In genomic region chr1:21667348-21668231, GRCh38 we compare ENCODE assay signal across 18 cellular contexts. TPM values are rescaled to one million over a fixed set of nuclear protein-coding genes. Genes with fewer than 3 reads are reported as not detected.
A peak's percentile ranks its signal among the peaks of the same experiment; 100 is the strongest.
DNase-seq lines count a peak whose midpoint lies in the region; ATAC-seq lines count a peak whose summit lies in the region.
"Had no signal": no experiment of that assay in that cellular context is flagged by ENCODE, and none has a peak within 500 bp of the region (broad histone marks: within the 10 kb centered on the region; RNA-seq: fewer than 3 reads in every experiment).

No MANE protein-coding gene starts in this region.

- no peaks in the 10 kb centered on the region for H3K36me3 Mint-ChIP-seq in activated CD4-positive, alpha-beta memory T cell treated with anti-CD3 and anti-CD28 coated beads for 36 hours
- H3K36me3 Mint-ChIP-seq in activated CD4-positive, alpha-beta memory T cell treated with anti-CD3 and anti-CD28 coated beads, Interleukin-2, amount 10 ng/mL, durations not matched to agents 7 days and 5 days (ENCODE audit: low read depth): no peaks in the 10 kb centered on the region
- H3K36me3 Mint-ChIP-seq: CD4-positive, CD25-positive, alpha-beta regulatory T cell; naive B cell had no signal

- CTCF ChIA-PET in activated CD4-positive, alpha-beta memory T cell treated with anti-CD3 and anti-CD28 coated beads for 36 hours (lab: Charles Lee): no interaction called here
- CTCF ChIA-PET in activated CD4-positive, alpha-beta memory T cell treated with anti-CD3 and anti-CD28 coated beads, Interleukin-2, amount 10 ng/mL, durations not matched to agents 7 days and 5 days (lab: Charles Lee): no interaction called here

- intact Hi-C loops in activated CD4-positive, alpha-beta memory T cell treated with anti-CD3 and anti-CD28 coated beads for 36 hours (cut with micrococcal nuclease): no loop called here
- intact Hi-C loops in posterior vena cava (cut with DNase I): loop anchor here in 1 of 2 donors (10.0 kb wide), 1 partner anchor 163 kb away; the partner anchor contains the start of gene ALPL

- H3K4me3 Mint-ChIP-seq in activated CD4-positive, alpha-beta memory T cell treated with anti-CD3 and anti-CD28 coated beads for 36 hours: no peak overlapping the region
- H3K4me3 Mint-ChIP-seq in activated CD4-positive, alpha-beta memory T cell treated with anti-CD3 and anti-CD28 coated beads, Interleukin-2, amount 10 ng/mL, durations not matched to agents 7 days and 5 days: no peak overlapping the region
- H3K4me3 Mint-ChIP-seq: activated CD8-positive, alpha-beta T cell treated with anti-CD3 and anti-CD28 coated beads for 36 hours had no signal

- DNase-seq in activated CD4-positive, alpha-beta memory T cell treated with anti-CD3 and anti-CD28 coated beads for 36 hours: peak; percentile 4
- DNase-seq in activated CD4-positive, alpha-beta memory T cell treated with anti-CD3 and anti-CD28 coated beads, Interleukin-2, amount 10 ng/mL, durations not matched to agents 7 days and 5 days: no peak
- peak; percentile 68 for DNase-seq in posterior vena cava (ENCODE audit: low spot score)
- DNase-seq in NCI-H510A (lab: John Stamatoyannopoulos, UW): no peak
- DNase-seq: activated CD8-positive, alpha-beta T cell treated with anti-CD3 and anti-CD28 coated beads for 36 hours; CD4-positive, CD25-positive, alpha-beta regulatory T cell; DND-41; naive B cell; NCI-H2227 treated with DMSO at 0.1 percent for 48 hours had no signal

- H3K36me3 ChIP-seq in KOPT-K1 (ENCODE audit: insufficient read depth, low read length): no peaks in the 10 kb centered on the region
- H3K36me3 ChIP-seq in endocrine pancreas (ENCODE audit: control insufficient read depth, insufficient read depth, low read length): no peaks in the 10 kb centered on the region
- H3K36me3 ChIP-seq: ascending aorta, stomach had no signal

- H3K9me3 ChIP-seq in KOPT-K1 (ENCODE audit: insufficient read depth, low read length, poor library complexity, severe bottlenecking) (no peaks in the 10 kb centered on the region), endocrine pancreas (ENCODE audit: control insufficient read depth, low read length) (no peaks in the 10 kb centered on the region)
- H3K9me3 ChIP-seq: ascending aorta, stomach had no signal

- POLR2A ChIA-PET in activated CD4-positive, alpha-beta memory T cell treated with anti-CD3 and anti-CD28 coated beads for 36 hours (lab: Charles Lee): no interaction called here
- POLR2A ChIA-PET in activated CD4-positive, alpha-beta memory T cell treated with anti-CD3 and anti-CD28 coated beads, Interleukin-2, amount 10 ng/mL, durations not matched to agents 7 days and 5 days (lab: Charles Lee): interaction anchor here (0.6 kb wide), 1 partner anchor 1441 kb away, joined by 3 read pairs; no protein-coding TSS in a partner anchor

- no peaks in the 10 kb centered on the region for H3K4me1 ChIP-seq in endocrine pancreas (ENCODE audit: control insufficient read depth, insufficient read depth, low read length)

- peak overlapping the region; percentile 39 for H3K27ac ChIP-seq in KOPT-K1 (ENCODE audit: low read depth, low read length, poor library complexity, severe bottlenecking)
- H3K27ac ChIP-seq: ascending aorta, coronary artery had no signal

- no peaks in the 10 kb centered on the region for H3K27me3 ChIP-seq in endocrine pancreas (ENCODE audit: control insufficient read depth, insufficient read depth, low read length)

- peaks cover 12% of the 10 kb centered on the region for H3K4me1 Mint-ChIP-seq in activated CD4-positive, alpha-beta memory T cell treated with anti-CD3 and anti-CD28 coated beads for 36 hours (ENCODE audit: low read depth)
- H3K4me1 Mint-ChIP-seq in activated CD4-positive, alpha-beta memory T cell treated with anti-CD3 and anti-CD28 coated beads, Interleukin-2, amount 10 ng/mL, durations not matched to agents 7 days and 5 days: peaks cover 6% of the 10 kb centered on the region

- peak overlapping the region; percentile 45 for H3K9ac ChIP-seq in endocrine pancreas (ENCODE audit: control insufficient read depth, insufficient read depth, low read length)

- H3K9me3 Mint-ChIP-seq in activated CD4-positive, alpha-beta memory T cell treated with anti-CD3 and anti-CD28 coated beads for 36 hours: no peaks in the 10 kb centered on the region
- H3K9me3 Mint-ChIP-seq in activated CD4-positive, alpha-beta memory T cell treated with anti-CD3 and anti-CD28 coated beads, Interleukin-2, amount 10 ng/mL, durations not matched to agents 7 days and 5 days: no peaks in the 10 kb centered on the region
- H3K9me3 Mint-ChIP-seq: activated CD8-positive, alpha-beta T cell treated with anti-CD3 and anti-CD28 coated beads for 36 hours; CD4-positive, CD25-positive, alpha-beta regulatory T cell; naive B cell had no signal

- H3K4me3 ChIP-seq in endocrine pancreas (ENCODE audit: control insufficient read depth, insufficient read depth, low read length): no peak overlapping the region
- H3K4me3 ChIP-seq: coronary artery, lung had no signal

- no peak for ATAC-seq in GM21423 (IDR thresholded peaks at IDR 0.05; ENCODE audit: unreplicated experiment)
- ATAC-seq in GM21737 (IDR thresholded peaks at IDR 0.05; ENCODE audit: unreplicated experiment): no peak
- ATAC-seq: activated CD8-positive, alpha-beta T cell treated with anti-CD3 and anti-CD28 coated beads for 36 hours; HCT116 had no signal

- H3K27ac Mint-ChIP-seq in activated CD4-positive, alpha-beta memory T cell treated with anti-CD3 and anti-CD28 coated beads for 36 hours: no peak overlapping the region
- H3K27ac Mint-ChIP-seq in activated CD4-positive, alpha-beta memory T cell treated with anti-CD3 and anti-CD28 coated beads, Interleukin-2, amount 10 ng/mL, durations not matched to agents 7 days and 5 days: no peak overlapping the region
- H3K27ac Mint-ChIP-seq: activated CD8-positive, alpha-beta T cell treated with anti-CD3 and anti-CD28 coated beads for 36 hours had no signal

- peaks cover 26% of the 10 kb centered on the region for H3K27me3 Mint-ChIP-seq in activated CD4-positive, alpha-beta memory T cell treated with anti-CD3 and anti-CD28 coated beads for 36 hours
- H3K27me3 Mint-ChIP-seq in activated CD4-positive, alpha-beta memory T cell treated with anti-CD3 and anti-CD28 coated beads, Interleukin-2, amount 10 ng/mL, durations not matched to agents 7 days and 5 days: peaks cover 38% of the 10 kb centered on the region

RNA-seq across cellular contexts. Expression of gene RAP1GAP, which starts 1.6 kb away (rescaled TPM):
- total RNA-seq in activated CD4-positive, alpha-beta memory T cell treated with anti-CD3 and anti-CD28 coated beads for 36 hours: 1 to 10 TPM; 1.1 to 1.7 TPM
- under 1 TPM in 1 of 2 experiments, not detected in 1; 0.15 TPM for total RNA-seq in activated CD4-positive, alpha-beta memory T cell treated with anti-CD3 and anti-CD28 coated beads, Interleukin-2, amount 10 ng/mL, durations not matched to agents 7 days and 5 days
- 1 to 10 TPM in 1 of 2 donors, under 1 TPM in 1; 0.38 to 1.2 TPM for total RNA-seq in posterior vena cava

Comparison
In these comparisons a context has a peak if more than half of its experiments do, and no peak if none do; other contexts are left out.
1. DNase-seq: peak in activated CD4-positive, alpha-beta memory T cell treated with anti-CD3 and anti-CD28 coated beads for 36 hours (single experiment) and posterior vena cava (single experiment); none in activated CD4-positive, alpha-beta memory T cell treated with anti-CD3 and anti-CD28 coated beads, Interleukin-2, amount 10 ng/mL, durations not matched to agents 7 days and 5 days (single experiment) and NCI-H510A (single experiment).